ENCODE assay signal across 15 cellular contexts in the genomic region with DNA sequence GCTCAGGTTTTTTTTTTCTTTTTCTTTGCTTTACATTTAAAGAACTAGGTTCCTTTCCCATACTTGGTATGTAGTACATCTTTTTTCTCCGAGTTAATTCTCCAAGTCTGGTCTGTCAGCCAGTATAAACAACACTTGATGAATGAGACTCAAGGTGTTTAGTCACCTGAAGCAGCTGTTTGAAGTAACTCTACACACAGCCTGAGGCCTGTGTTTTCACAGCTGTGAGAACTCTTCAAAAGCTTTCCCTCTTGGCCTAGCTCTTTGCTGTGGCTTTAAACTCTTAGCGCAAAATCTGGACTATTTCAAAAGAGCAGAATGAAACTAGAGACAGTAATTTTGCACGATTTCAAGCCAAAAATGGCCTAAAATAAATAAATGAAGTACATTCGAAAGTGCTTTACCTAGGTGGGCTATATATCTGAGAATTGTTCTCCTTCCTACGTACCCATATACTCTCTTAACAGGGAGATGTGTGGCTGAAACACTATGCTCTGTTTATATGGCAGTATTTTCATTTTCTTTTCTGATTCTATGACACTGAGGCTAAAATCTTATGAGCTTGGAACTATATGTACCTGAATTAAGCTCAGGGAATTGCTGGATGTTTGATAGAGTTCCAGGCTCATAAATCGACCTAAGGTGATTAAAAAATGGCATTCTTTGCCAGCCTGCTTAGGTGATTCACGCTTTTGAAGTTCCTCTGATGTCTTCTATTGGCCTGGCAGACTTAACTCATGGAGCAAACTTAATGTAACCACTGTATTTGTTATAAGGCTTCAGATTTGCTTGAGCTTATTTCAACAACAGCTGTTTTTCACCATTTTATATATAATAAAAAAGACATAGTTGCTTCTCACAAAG.
DNase-seq lines count a peak whose midpoint lies in the region; ATAC-seq and TF ChIP-seq lines count a peak whose summit lies in the region.
"Had no signal": no experiment of that assay in that cellular context is flagged by ENCODE, and none has a peak within 500 bp of the region (broad histone marks: within the 10 kb centered on the region; RNA-seq: fewer than 3 reads in every experiment).

No MANE protein-coding gene starts in this region.

- H3K9me3 Mint-ChIP-seq in WTC11: no peaks in the 10 kb centered on the region
- no peaks in the 10 kb centered on the region for H3K9me3 Mint-ChIP-seq in stimulated activated memory B cell treated with anti-CD40 and anti-IgM and Interleukin-4, amounts not matched to agents 10 μg/mL and 1 μg/mL and 100 μg/mL, for 72 hours
- H3K9me3 Mint-ChIP-seq: activated naive CD4-positive, alpha-beta T cell treated with anti-CD3 and anti-CD28 coated beads for 36 hours; dendritic cell treated with granulocyte-macrophage colony-stimulating factor and Interleukin-4, amounts not matched to agents 40 ng/mL and 50 ng/mL, for 4 days had no signal

- H3K27ac ChIP-seq in upper lobe of right lung: no peak overlapping the region
- H3K27ac ChIP-seq: SK-N-MC had no signal

- no peaks in the 10 kb centered on the region for H3K36me3 Mint-ChIP-seq in WTC11
- H3K36me3 Mint-ChIP-seq in stimulated activated memory B cell treated with anti-CD40 and anti-IgM and Interleukin-4, amounts not matched to agents 10 μg/mL and 1 μg/mL and 100 μg/mL, for 72 hours: no peaks in the 10 kb centered on the region

- H3K4me3 ChIP-seq in kidney epithelial cell (ENCODE audit: low read depth, low read length) (no peak overlapping the region), upper lobe of right lung (no peak overlapping the region)
- H3K4me3 ChIP-seq: SK-N-MC had no signal

- no peaks in the 10 kb centered on the region for H3K9me3 ChIP-seq in upper lobe of right lung

- H3K27ac Mint-ChIP-seq in WTC11: no peak overlapping the region; the same call in 1 of the 2 replicates
- no peak overlapping the region for H3K27ac Mint-ChIP-seq in stimulated activated memory B cell treated with anti-CD40 and anti-IgM and Interleukin-4, amounts not matched to agents 10 μg/mL and 1 μg/mL and 100 μg/mL, for 72 hours
- H3K27ac Mint-ChIP-seq: activated CD4-positive, alpha-beta T cell treated with anti-CD3 and anti-CD28 coated beads for 36 hours; activated naive CD4-positive, alpha-beta T cell treated with anti-CD3 and anti-CD28 coated beads for 36 hours; dendritic cell treated with granulocyte-macrophage colony-stimulating factor and Interleukin-4, amounts not matched to agents 40 ng/mL and 50 ng/mL, for 4 days had no signal

- no peak overlapping the region for H3K4me3 Mint-ChIP-seq in WTC11
- no peak overlapping the region for H3K4me3 Mint-ChIP-seq in stimulated activated memory B cell treated with anti-CD40 and anti-IgM and Interleukin-4, amounts not matched to agents 10 μg/mL and 1 μg/mL and 100 μg/mL, for 72 hours
- H3K4me3 Mint-ChIP-seq: activated CD4-positive, alpha-beta T cell treated with anti-CD3 and anti-CD28 coated beads for 36 hours; activated naive CD4-positive, alpha-beta T cell treated with anti-CD3 and anti-CD28 coated beads for 36 hours; dendritic cell treated with granulocyte-macrophage colony-stimulating factor and Interleukin-4, amounts not matched to agents 40 ng/mL and 50 ng/mL, for 4 days had no signal

- DNase-seq in NCI-H2107 (lab: John Stamatoyannopoulos, UW): peak; percentile 9
- no peak for DNase-seq in NCI-H2107 treated with DMSO at 0.1 percent for 48 hours (lab: John Stamatoyannopoulos, UW; ENCODE audit: unreplicated experiment)
- DNase-seq in WTC11 (ENCODE audit: low spot score): no peak
- DNase-seq in kidney epithelial cell (ENCODE audit: low read depth): peak; percentile 68
- no peak for DNase-seq in upper lobe of right lung
- DNase-seq in activated CD4-positive, CD25-positive, alpha-beta regulatory T cell (lab: John Stamatoyannopoulos, UW): no peak
- DNase-seq: activated CD4-positive, alpha-beta T cell treated with anti-CD3 and anti-CD28 coated beads for 36 hours; activated naive CD4-positive, alpha-beta T cell treated with anti-CD3 and anti-CD28 coated beads for 36 hours; glutamatergic neuron; NCI-H226; small intestine had no signal

- intact Hi-C loops in upper lobe of right lung (cut with DNase I): no loop called here

- TF ChIP-seq CTCF in WTC11 (IDR thresholded peaks at IDR 0.05) (no peak), kidney epithelial cell (IDR thresholded peaks at IDR 0.05; ENCODE audit: insufficient read depth, low read length, poor library complexity, severe bottlenecking) (no peak), upper lobe of right lung (IDR thresholded peaks at IDR 0.05) (no peak)

- H3K4me1 Mint-ChIP-seq in WTC11: peaks cover 26% of the 10 kb centered on the region
- H3K4me1 Mint-ChIP-seq in stimulated activated memory B cell treated with anti-CD40 and anti-IgM and Interleukin-4, amounts not matched to agents 10 μg/mL and 1 μg/mL and 100 μg/mL, for 72 hours: peaks cover 6% of the 10 kb centered on the region
- H3K4me1 Mint-ChIP-seq: activated CD4-positive, alpha-beta T cell treated with anti-CD3 and anti-CD28 coated beads for 36 hours had no signal

- H3K4me1 ChIP-seq in upper lobe of right lung: no peaks in the 10 kb centered on the region

- no peaks in the 10 kb centered on the region for H3K27me3 ChIP-seq in kidney epithelial cell (ENCODE audit: control insufficient read depth, insufficient read depth, low read length)
- H3K27me3 ChIP-seq in upper lobe of right lung: no peaks in the 10 kb centered on the region

- ATAC-seq in WTC11: peak; percentile 51
- ATAC-seq in upper lobe of right lung: peak; percentile 93
- no peak for ATAC-seq in GM21367 (IDR thresholded peaks at IDR 0.05; ENCODE audit: unreplicated experiment)
- ATAC-seq in stimulated activated memory B cell treated with anti-CD40 and anti-IgM and Interleukin-4, amounts not matched to agents 10 μg/mL and 1 μg/mL and 100 μg/mL, for 72 hours: no peak
- ATAC-seq: activated CD4-positive, alpha-beta T cell treated with anti-CD3 and anti-CD28 coated beads for 36 hours had no signal

- H3K27me3 Mint-ChIP-seq in WTC11 (ENCODE audit: low read depth): no peaks in the 10 kb centered on the region
- H3K27me3 Mint-ChIP-seq in stimulated activated memory B cell treated with anti-CD40 and anti-IgM and Interleukin-4, amounts not matched to agents 10 μg/mL and 1 μg/mL and 100 μg/mL, for 72 hours: no peaks in the 10 kb centered on the region
- H3K27me3 Mint-ChIP-seq: activated CD4-positive, alpha-beta T cell treated with anti-CD3 and anti-CD28 coated beads for 36 hours; dendritic cell treated with granulocyte-macrophage colony-stimulating factor and Interleukin-4, amounts not matched to agents 40 ng/mL and 50 ng/mL, for 4 days had no signal

- POLR2A ChIA-PET in WTC11 (lab: Charles Lee): interaction anchor here (0.6 kb wide), 1 partner anchor 1238 kb away, joined by 4 read pairs; no protein-coding TSS in a partner anchor

- CTCF ChIA-PET in WTC11 (lab: Charles Lee): no interaction called here

- H3K36me3 ChIP-seq in kidney epithelial cell (ENCODE audit: control insufficient read depth, insufficient read depth, low read length): no peaks in the 10 kb centered on the region
- no peaks in the 10 kb centered on the region for H3K36me3 ChIP-seq in upper lobe of right lung

TF ChIP-seq in WTC11, 78 proteins besides CTCF, POLR2A, EP300 and RAD21 (continues in another document):
- TF ChIP-seq GRHL2 (CRISPR knock-in tag; IDR thresholded peaks at IDR 0.05; ENCODE audit: insufficient replicate concordance, severe bottlenecking) (no peak), SOX15 (CRISPR knock-in tag; IDR thresholded peaks at IDR 0.05) (no peak), FOXK1 (CRISPR knock-in tag; IDR thresholded peaks at IDR 0.05) (no peak), ZNF671 (CRISPR knock-in tag; IDR thresholded peaks at IDR 0.05) (no peak), MAX (CRISPR knock-in tag; IDR thresholded peaks at IDR 0.05) (no peak), NR2C2 (CRISPR knock-in tag; IDR thresholded peaks at IDR 0.05) (no peak), ATF2 (CRISPR knock-in tag; IDR thresholded peaks at IDR 0.05; ENCODE audit: borderline replicate concordance, low read depth) (no peak)
- TF ChIP-seq, protein P1, sequence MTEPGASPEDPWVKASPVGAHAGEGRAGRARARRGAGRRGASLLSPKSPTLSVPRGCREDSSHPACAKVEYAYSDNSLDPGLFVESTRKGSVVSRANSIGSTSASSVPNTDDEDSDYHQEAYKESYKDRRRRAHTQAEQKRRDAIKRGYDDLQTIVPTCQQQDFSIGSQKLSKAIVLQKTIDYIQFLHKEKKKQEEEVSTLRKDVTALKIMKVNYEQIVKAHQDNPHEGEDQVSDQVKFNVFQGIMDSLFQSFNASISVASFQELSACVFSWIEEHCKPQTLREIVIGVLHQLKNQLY (CRISPR knock-in tag; IDR thresholded peaks at IDR 0.05): no peak
- TF ChIP-seq, protein P2, sequence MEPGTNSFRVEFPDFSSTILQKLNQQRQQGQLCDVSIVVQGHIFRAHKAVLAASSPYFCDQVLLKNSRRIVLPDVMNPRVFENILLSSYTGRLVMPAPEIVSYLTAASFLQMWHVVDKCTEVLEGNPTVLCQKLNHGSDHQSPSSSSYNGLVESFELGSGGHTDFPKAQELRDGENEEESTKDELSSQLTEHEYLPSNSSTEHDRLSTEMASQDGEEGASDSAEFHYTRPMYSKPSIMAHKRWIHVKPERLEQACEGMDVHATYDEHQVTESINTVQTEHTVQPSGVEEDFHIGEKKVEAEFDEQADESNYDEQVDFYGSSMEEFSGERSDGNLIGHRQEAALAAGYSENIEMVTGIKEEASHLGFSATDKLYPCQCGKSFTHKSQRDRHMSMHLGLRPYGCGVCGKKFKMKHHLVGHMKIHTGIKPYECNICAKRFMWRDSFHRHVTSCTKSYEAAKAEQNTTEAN (CRISPR knock-in tag; IDR thresholded peaks at IDR 0.05): no peak

Comparison
In these comparisons a context has a peak if more than half of its experiments do, and no peak if none do; other contexts are left out.
1. DNase-seq: peak in NCI-H2107 (single experiment) and kidney epithelial cell (single experiment); none in NCI-H2107 treated with DMSO at 0.1 percent for 48 hours (single experiment), WTC11 (single experiment), upper lobe of right lung (single experiment) and activated CD4-positive, CD25-positive, alpha-beta regulatory T cell (0 of 4).
2. ATAC-seq: peak in WTC11 (single experiment) and upper lobe of right lung (single experiment); none in GM21367 (single experiment) and stimulated activated memory B cell treated with anti-CD40 and anti-IgM and Interleukin-4, amounts not matched to agents 10 μg/mL and 1 μg/mL and 100 μg/mL, for 72 hours (single experiment).